Comparison of ENCODE assay signal across 1 cellular context in genomic region chr7:38863609-38864291, GRCh38.
TF ChIP-seq lines count a peak whose summit lies in the region.

No MANE protein-coding gene starts in this region.

TF ChIP-seq in neural cell, 6 proteins besides CTCF, POLR2A, EP300 and RAD21:
- TF ChIP-seq POLR2AphosphoS5 (IDR thresholded peaks at IDR 0.05), result peak; percentile 19
- TF ChIP-seq SMC3 (conservative IDR thresholded peaks at IDR 0.05; ENCODE audit: poor library complexity), result no peak
TF ChIP-seq in neural cell: peak in this region for 1.
